Comparison of ENCODE assay signal across 1 cellular context in genomic region chr7:98021588-98022351, GRCh38.
TF ChIP-seq lines count a peak whose summit lies in the region.

No MANE protein-coding gene starts in this region.

TF ChIP-seq in GM12878, 131 proteins besides CTCF, POLR2A, EP300 and RAD21 (continued from another document):
- TF ChIP-seq NKRF (conservative IDR thresholded peaks at IDR 0.05) = no peak
- no peak for TF ChIP-seq FOXK2 (IDR thresholded peaks at IDR 0.05)
- TF ChIP-seq ZNF24 (IDR thresholded peaks at IDR 0.05) = no peak
- peak; percentile 11; the same call in 1 of the 2 replicates for TF ChIP-seq IKZF1 (conservative IDR thresholded peaks at IDR 0.05)
- no peak for TF ChIP-seq MYB (IDR thresholded peaks at IDR 0.05; ENCODE audit: borderline replicate concordance, low read depth, low read length)
- no peak for TF ChIP-seq POLR2AphosphoS2 (IDR thresholded peaks at IDR 0.05; ENCODE audit: low read depth, low read length)
- 0 out of 3 replicates have a peak, but pooled peaks have one; percentile 27 for TF ChIP-seq POU2F2 (IDR thresholded peaks at IDR 0.05; ENCODE audit: borderline replicate concordance, low read depth, low read length)
- peak; percentile 19; the same call in 1 of the 2 replicates for TF ChIP-seq IRF4 (IDR thresholded peaks at IDR 0.05; ENCODE audit: low read depth, low read length)
- TF ChIP-seq PKNOX1 (IDR thresholded peaks at IDR 0.05) = no peak
- peak in 1 of 2 experiments; percentile 17; a peak in 1 of 4 replicates for TF ChIP-seq BHLHE40 (IDR thresholded peaks at IDR 0.05; ENCODE audit: borderline replicate concordance in 1 of 2, low read depth in 2 of 2, low read length in 1 of 2)
- peak; percentile 46 for TF ChIP-seq NBN (IDR thresholded peaks at IDR 0.05)
- TF ChIP-seq SMC3 (IDR thresholded peaks at IDR 0.05; ENCODE audit: borderline replicate concordance, low read length) = peak; percentile 89
- no peak for TF ChIP-seq WRNIP1 (IDR thresholded peaks at IDR 0.05; ENCODE audit: borderline replicate concordance, low read depth, low read length)
- no peak for TF ChIP-seq CEBPZ (IDR thresholded peaks at IDR 0.05; ENCODE audit: low read depth, low read length)
- no peak for TF ChIP-seq PML (IDR thresholded peaks at IDR 0.05; ENCODE audit: low read length)
- no peak for TF ChIP-seq SMAD5 (IDR thresholded peaks at IDR 0.05; ENCODE audit: low read depth)
- TF ChIP-seq NR2C1 (IDR thresholded peaks at IDR 0.05) = no peak
- TF ChIP-seq HDGF (IDR thresholded peaks at IDR 0.05) = peak; percentile 81
- no peak for TF ChIP-seq TCF3 (IDR thresholded peaks at IDR 0.05; ENCODE audit: borderline replicate concordance, insufficient read depth, low read depth, low read length)
- no peak for TF ChIP-seq MEF2A (IDR thresholded peaks at IDR 0.05; ENCODE audit: insufficient read depth, low read depth, low read length)
- no peak for TF ChIP-seq KLF5 (IDR thresholded peaks at IDR 0.05; ENCODE audit: partially characterized antibody)
- no peak for TF ChIP-seq RELA (IDR thresholded peaks at IDR 0.05; ENCODE audit: borderline replicate concordance, partially characterized antibody)
- TF ChIP-seq BMI1 (IDR thresholded peaks at IDR 0.05; ENCODE audit: borderline replicate concordance) = no peak
- TF ChIP-seq ATF3 (IDR thresholded peaks at IDR 0.05; ENCODE audit: borderline replicate concordance, extremely low read depth, low read depth, low read length) = no peak
- TF ChIP-seq RUNX3 (IDR thresholded peaks at IDR 0.05; ENCODE audit: low read length) = no peak
- no peak for TF ChIP-seq CBFB (IDR thresholded peaks at IDR 0.05; ENCODE audit: low read depth)
- TF ChIP-seq E4F1 (IDR thresholded peaks at IDR 0.05; ENCODE audit: borderline replicate concordance, partially characterized antibody) = no peak
- TF ChIP-seq MLLT1 (IDR thresholded peaks at IDR 0.05) = no peak
- TF ChIP-seq RCOR1 (conservative IDR thresholded peaks at IDR 0.05; ENCODE audit: low read depth, low read length) = no peak
